8 cellular contexts compared by ENCODE assay signal in genomic region chr3:115512565-115513410, GRCh38.
DNase-seq lines count a peak whose midpoint lies in the region; ATAC-seq and TF ChIP-seq lines count a peak whose summit lies in the region.

No MANE protein-coding gene starts in this region.

- 0 out of 2 replicates have a peak, but pooled peaks have one; percentile 1 for TF ChIP-seq RAD21 in SK-N-SH (IDR thresholded peaks at IDR 0.05; ENCODE audit: low read length)

- no peak; a peak in 1 of 4 replicates for TF ChIP-seq EP300 in SK-N-SH (IDR thresholded peaks at IDR 0.05; ENCODE audit: borderline replicate concordance in 1 of 2, low read depth in 1 of 2, low read length in 1 of 2)

- H2AFZ ChIP-seq in SK-N-SH (ENCODE audit: low read depth) = peak overlapping the region; percentile 90

- no peaks in the 10 kb centered on the region for H4K20me1 ChIP-seq in SK-N-SH (ENCODE audit: insufficient read depth)

- no peaks in the 10 kb centered on the region for H3F3A ChIP-seq in SK-N-SH (replicated peaks; ENCODE audit: insufficient read depth)

- peaks cover 3 to 17% of the 10 kb centered on the region in 2 experiments; a peak in 3 of 4 replicates for H3K4me1 ChIP-seq in SK-N-SH (ENCODE audit: control insufficient read depth in 1 of 2, insufficient read depth in 2 of 2, low read depth in 1 of 2, low read length in 1 of 2)
- peaks cover 14% of the 10 kb centered on the region for H3K4me1 ChIP-seq in lower lobe of right lung

- H3K9me3 ChIP-seq in SK-N-SH = no peaks in the 10 kb centered on the region
- no peaks in the 10 kb centered on the region for H3K9me3 ChIP-seq in lower lobe of right lung

- 5% methylated on average over 26 of the region's 26 CpGs for WGBS in SK-N-SH (ENCODE audit: low lambda C conversion rate)

- no peaks in the 10 kb centered on the region for H3K9me2 ChIP-seq in SK-N-SH

- CTCF ChIA-PET in SK-N-SH (lab: Yijun Ruan, JAX) = interaction anchor here (0.9 to 2.4 kb wide), 4 partner anchors 111 to 271 kb away, joined by 3 to 11 read pairs (median 6); partner anchors contain the start of gene GAP43

- peak overlapping the region; percentile 60 for H3K9ac ChIP-seq in SK-N-SH

- peak; percentile 44 to 55 for ATAC-seq in lower lobe of right lung

- no peaks in the 10 kb centered on the region for H3K27me3 ChIP-seq in SK-N-SH (ENCODE audit: insufficient read depth)
- H3K27me3 ChIP-seq in lower lobe of right lung (ENCODE audit: low read depth) = no peaks in the 10 kb centered on the region

- intact Hi-C loops in lower lobe of right lung (cut with DNase I) = no loop called here

- H3K4me3 ChIP-seq in SK-N-SH (ENCODE audit: low read depth in 2 of 2, low read length in 1 of 2) (peak overlapping the region; percentile 57), lower lobe of right lung (peak overlapping the region; percentile 54)

- in situ Hi-C loops in KBM-7 (cut with MboI; ENCODE audit: low pct_unique_long_range_greater_than_20kb, low sequenced_read_pairs) = no loop called here

- POLR2A ChIA-PET in SK-N-SH (lab: Yijun Ruan, JAX) = no interaction called here

- DNase-seq in ELR (ENCODE audit: low read depth) = peak; percentile 43
- DNase-seq in KBM-7 = peak; percentile 67
- peak; percentile 62 for DNase-seq in SK-N-SH
- DNase-seq in dermis blood vessel endothelial cell = peak; percentile 48
- DNase-seq in lower lobe of right lung = peak; percentile 48
- DNase-seq in stromal cell of bone marrow (ENCODE audit: low read depth) = peak; percentile 31
- DNase-seq in KG1 (lab: John Stamatoyannopoulos, UW) = no peak
- no peak for DNase-seq in UCSD-AML1 (lab: John Stamatoyannopoulos, UW; ENCODE audit: unreplicated experiment)

- no peak for TF ChIP-seq CTCF in SK-N-SH (IDR thresholded peaks at IDR 0.05)
- TF ChIP-seq CTCF in lower lobe of right lung (IDR thresholded peaks at IDR 0.05) = no peak

- no peaks in the 10 kb centered on the region for H3K36me3 ChIP-seq in SK-N-SH (replicated peaks in 1 of 2; ENCODE audit: control insufficient read depth in 1 of 2, insufficient read depth in 2 of 2, low read length in 1 of 2)
- no peaks in the 10 kb centered on the region for H3K36me3 ChIP-seq in lower lobe of right lung

- H3K27ac ChIP-seq in SK-N-SH (ENCODE audit: low read depth in 2 of 2, low read length in 1 of 2) (peak overlapping the region; percentile 62 to 89), lower lobe of right lung (no peak overlapping the region)

- peak overlapping the region; percentile 72 for H3K4me2 ChIP-seq in SK-N-SH

- no peaks in the 10 kb centered on the region for H3K79me2 ChIP-seq in SK-N-SH (ENCODE audit: insufficient read depth)

TF ChIP-seq in SK-N-SH, 30 proteins besides CTCF, POLR2A, EP300 and RAD21:
- no peak for TF ChIP-seq GATA2 (CRISPR knock-in tag; IDR thresholded peaks at IDR 0.05)
- TF ChIP-seq MEF2A (IDR thresholded peaks at IDR 0.05; ENCODE audit: borderline replicate concordance, low read depth) = no peak
- no peak for TF ChIP-seq EZH2phosphoT487 (IDR thresholded peaks at IDR 0.05; ENCODE audit: borderline replicate concordance, low read depth)
- 0 out of 2 replicates have a peak, but pooled peaks have one; percentile 11 for TF ChIP-seq MAX (IDR thresholded peaks at IDR 0.05; ENCODE audit: low read depth)
- TF ChIP-seq USF1 (IDR thresholded peaks at IDR 0.05; ENCODE audit: borderline replicate concordance, low read depth) = no peak
- TF ChIP-seq MXI1 (IDR thresholded peaks at IDR 0.05; ENCODE audit: low read depth, low read length) = peak; percentile 43
- peak; percentile 82 for TF ChIP-seq YY1 (IDR thresholded peaks at IDR 0.05; ENCODE audit: low read depth)
- no peak for TF ChIP-seq ELF1 (IDR thresholded peaks at IDR 0.05)
- TF ChIP-seq TEAD4 (IDR thresholded peaks at IDR 0.05; ENCODE audit: borderline replicate concordance, insufficient read depth) = 0 out of 2 replicates have a peak, but pooled peaks have one; percentile 4
TF ChIP-seq in SK-N-SH: peak in this region for 4.

Comparison
In these comparisons a context has a peak if more than half of its experiments do, and no peak if none do; other contexts are left out.
1. DNase-seq: peak in ELR (single experiment), KBM-7 (single experiment), SK-N-SH (single experiment), dermis blood vessel endothelial cell (single experiment), lower lobe of right lung (single experiment) and stromal cell of bone marrow (single experiment); none in KG1 (single experiment) and UCSD-AML1 (single experiment).